ENCODE assay signal across 8 cellular contexts in the genomic region with DNA sequence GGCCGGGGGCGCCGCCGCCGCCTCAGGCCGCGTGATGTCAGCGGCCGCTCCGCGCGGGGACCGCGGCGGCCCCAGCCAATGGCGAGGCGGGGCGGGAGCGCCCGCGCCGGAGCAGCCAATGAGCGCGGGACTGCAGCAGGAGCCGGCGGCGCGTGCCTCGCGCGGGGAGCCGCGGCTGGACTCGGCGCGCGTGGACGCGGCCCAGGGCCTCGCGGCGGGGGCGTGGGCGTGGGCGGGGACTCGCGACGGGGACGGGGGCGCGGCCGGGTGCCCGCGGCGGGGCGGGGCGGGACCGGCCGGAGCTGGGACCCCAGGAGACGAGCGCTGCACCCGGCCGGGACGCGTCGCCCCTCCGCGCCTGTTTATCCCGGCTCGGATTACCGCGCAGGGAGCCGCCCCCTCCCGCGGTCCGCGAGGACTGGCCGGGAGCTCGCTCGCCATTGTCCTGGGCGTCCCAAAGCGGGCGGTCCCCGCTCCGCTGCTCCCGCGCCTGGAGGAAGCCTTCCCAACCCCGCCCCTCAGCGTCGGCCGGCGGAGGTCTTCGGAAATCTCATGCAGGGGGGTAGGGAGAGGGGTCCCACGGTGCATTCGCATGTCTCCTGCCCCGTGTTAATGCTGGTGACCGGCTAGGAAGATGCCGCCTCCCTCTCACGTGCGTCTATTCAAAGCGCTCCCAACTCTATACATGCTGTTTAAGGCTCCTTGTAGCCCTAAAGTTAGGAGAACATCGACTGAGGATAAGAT. TPM values are rescaled to one million over a fixed set of nuclear protein-coding genes. Genes with fewer than 3 reads are reported as not detected.
DNase-seq lines count a peak whose midpoint lies in the region; TF ChIP-seq lines count a peak whose summit lies in the region.

A gene (minus strand): TSS at position 33 of the 744 bp plus-strand sequence. CDS start 253 bp downstream, outside the sequence.

- TF ChIP-seq RAD21 in liver (IDR thresholded peaks at IDR 0.05), result no peak

- H3K9me3 ChIP-seq in liver (ENCODE audit: control insufficient read depth in 4 of 4, low read length in 3 of 4), result no peaks in the 10 kb centered on the region

- peak; percentile 100 for DNase-seq in D341Med (ENCODE audit: low spot score)
- DNase-seq in H4 (ENCODE audit: low spot score), result peak; percentile 51
- peak; percentile 69 for DNase-seq in NCI-H146 (lab: John Stamatoyannopoulos, UW)
- peak; percentile 94 for DNase-seq in activated CD4-positive, alpha-beta T cell treated with anti-CD3 and anti-CD28 coated beads, Interleukin-2, amount 10 ng/mL, durations not matched to agents 24 days and 14 days
- peak; percentile 51 to 90 (median 70) for DNase-seq in dorsolateral prefrontal cortex
- peak; percentile 64 to 65 for DNase-seq in stimulated activated CD4-positive, alpha-beta T cell treated with anti-CD3 and anti-CD28 coated beads, Interleukin-4, amount 100 ng/mL, for 4 hours
- no peak for DNase-seq in DMS153 (lab: John Stamatoyannopoulos, UW)

- H3K27ac ChIP-seq in dorsolateral prefrontal cortex, result peak within 1 kb of the TSS in 54 of 59 donors; percentile 2 to 89 (median 70)
- no peak within 1 kb of the TSS for H3K27ac ChIP-seq in liver (ENCODE audit: low read depth in 1 of 2, low read length in 2 of 2)

- no peaks in the 10 kb centered on the region for H3K36me3 ChIP-seq in liver (ENCODE audit: control insufficient read depth in 4 of 4, insufficient read depth in 3 of 4, low read depth in 1 of 4, low read length in 3 of 4)

- H3K27me3 Mint-ChIP-seq in activated CD4-positive, alpha-beta T cell treated with anti-CD3 and anti-CD28 coated beads, Interleukin-2, amount 10 ng/mL, durations not matched to agents 24 days and 14 days, result no peaks in the 10 kb centered on the region

- 1% methylated on average over 102 of the region's 102 CpGs for WGBS in liver

- peaks cover 57% of the 10 kb centered on the region for H3K4me1 Mint-ChIP-seq in activated CD4-positive, alpha-beta T cell treated with anti-CD3 and anti-CD28 coated beads, Interleukin-2, amount 10 ng/mL, durations not matched to agents 24 days and 14 days

- peaks cover 3% of the 10 kb centered on the region for H3K9me3 Mint-ChIP-seq in activated CD4-positive, alpha-beta T cell treated with anti-CD3 and anti-CD28 coated beads, Interleukin-2, amount 10 ng/mL, durations not matched to agents 24 days and 14 days

- peak within 1 kb of the TSS; percentile 19 to 44 for H3K9ac ChIP-seq in liver (ENCODE audit: low read depth in 1 of 2, low read length in 2 of 2)

- H3K27me3 ChIP-seq in dorsolateral prefrontal cortex (no peaks in the 10 kb centered on the region), liver (ENCODE audit: control insufficient read depth in 4 of 4, insufficient read depth in 4 of 4, low read length in 3 of 4) (no peaks in the 10 kb centered on the region)

- H3K4me3 Mint-ChIP-seq in activated CD4-positive, alpha-beta T cell treated with anti-CD3 and anti-CD28 coated beads, Interleukin-2, amount 10 ng/mL, durations not matched to agents 24 days and 14 days, result peak within 1 kb of the TSS; percentile 94

- H3K4me3 ChIP-seq in dorsolateral prefrontal cortex (peak within 1 kb of the TSS; percentile 69 to 94 (median 84)), liver (ENCODE audit: low read depth in 1 of 3, low read length in 3 of 3) (peak within 1 kb of the TSS in 2 of 3 donors; percentile 65 to 66)

- TF ChIP-seq CTCF in dorsolateral prefrontal cortex (IDR thresholded peaks at IDR 0.05 in 54 of 56, conservative IDR thresholded peaks at IDR 0.05 in 2 of 56; ENCODE audit: low read depth in 1 of 56, partially characterized antibody in 56 of 56), result no peak
- no peak for TF ChIP-seq CTCF in liver (IDR thresholded peaks at IDR 0.05; ENCODE audit: low read depth, low read length, missing input control)

- intact Hi-C loops in activated CD4-positive, alpha-beta T cell treated with anti-CD3 and anti-CD28 coated beads, Interleukin-2, amount 10 ng/mL, durations not matched to agents 24 days and 14 days (cut with micrococcal nuclease), result loop anchor here (1.0 kb wide), 1 partner anchor 24 kb away; no protein-coding TSS in a partner anchor
- intact Hi-C loops in dorsolateral prefrontal cortex (cut with DNase I), result loop anchor here (1.0 to 2.0 kb wide), 2 partner anchors 24 to 25 kb away; a partner anchor contains a TSS

- H3K27ac Mint-ChIP-seq in activated CD4-positive, alpha-beta T cell treated with anti-CD3 and anti-CD28 coated beads, Interleukin-2, amount 10 ng/mL, durations not matched to agents 24 days and 14 days, result peak within 1 kb of the TSS; percentile 90

- H3K4me1 ChIP-seq in liver (ENCODE audit: control insufficient read depth in 4 of 4, insufficient read depth in 4 of 4, low read length in 3 of 4), result peaks cover 6 to 12% (median 7%) of the 10 kb centered on the region in 4 donors

- H3K36me3 Mint-ChIP-seq in activated CD4-positive, alpha-beta T cell treated with anti-CD3 and anti-CD28 coated beads, Interleukin-2, amount 10 ng/mL, durations not matched to agents 24 days and 14 days (ENCODE audit: low read depth), result peaks cover 23% of the 10 kb centered on the region

TF ChIP-seq in liver, 16 proteins besides CTCF, POLR2A, EP300 and RAD21:
- TF ChIP-seq RXRA (IDR thresholded peaks at IDR 0.05), result no peak
- TF ChIP-seq, protein P1, sequence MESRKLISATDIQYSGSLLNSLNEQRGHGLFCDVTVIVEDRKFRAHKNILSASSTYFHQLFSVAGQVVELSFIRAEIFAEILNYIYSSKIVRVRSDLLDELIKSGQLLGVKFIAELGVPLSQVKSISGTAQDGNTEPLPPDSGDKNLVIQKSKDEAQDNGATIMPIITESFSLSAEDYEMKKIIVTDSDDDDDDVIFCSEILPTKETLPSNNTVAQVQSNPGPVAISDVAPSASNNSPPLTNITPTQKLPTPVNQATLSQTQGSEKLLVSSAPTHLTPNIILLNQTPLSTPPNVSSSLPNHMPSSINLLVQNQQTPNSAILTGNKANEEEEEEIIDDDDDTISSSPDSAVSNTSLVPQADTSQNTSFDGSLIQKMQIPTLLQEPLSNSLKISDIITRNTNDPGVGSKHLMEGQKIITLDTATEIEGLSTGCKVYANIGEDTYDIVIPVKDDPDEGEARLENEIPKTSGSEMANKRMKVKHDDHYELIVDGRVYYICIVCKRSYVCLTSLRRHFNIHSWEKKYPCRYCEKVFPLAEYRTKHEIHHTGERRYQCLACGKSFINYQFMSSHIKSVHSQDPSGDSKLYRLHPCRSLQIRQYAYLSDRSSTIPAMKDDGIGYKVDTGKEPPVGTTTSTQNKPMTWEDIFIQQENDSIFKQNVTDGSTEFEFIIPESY (IDR thresholded peaks at IDR 0.05), result no peak
- TF ChIP-seq NR2F2 (IDR thresholded peaks at IDR 0.05), result no peak
- TF ChIP-seq GABPA (IDR thresholded peaks at IDR 0.05 in 1 of 2, conservative IDR thresholded peaks at IDR 0.05 in 1 of 2), result no peak
- no peak for TF ChIP-seq TAF1 (conservative IDR thresholded peaks at IDR 0.05)
- no peak for TF ChIP-seq YY1 (IDR thresholded peaks at IDR 0.05)
- no peak for TF ChIP-seq SP1 (IDR thresholded peaks at IDR 0.05)
- TF ChIP-seq, protein P2, sequence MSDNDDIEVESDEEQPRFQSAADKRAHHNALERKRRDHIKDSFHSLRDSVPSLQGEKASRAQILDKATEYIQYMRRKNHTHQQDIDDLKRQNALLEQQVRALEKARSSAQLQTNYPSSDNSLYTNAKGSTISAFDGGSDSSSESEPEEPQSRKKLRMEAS (IDR thresholded peaks at IDR 0.05), result no peak
- TF ChIP-seq, protein P3, sequence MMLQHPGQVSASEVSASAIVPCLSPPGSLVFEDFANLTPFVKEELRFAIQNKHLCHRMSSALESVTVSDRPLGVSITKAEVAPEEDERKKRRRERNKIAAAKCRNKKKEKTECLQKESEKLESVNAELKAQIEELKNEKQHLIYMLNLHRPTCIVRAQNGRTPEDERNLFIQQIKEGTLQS (IDR thresholded peaks at IDR 0.05), result no peak
- TF ChIP-seq, protein P4, sequence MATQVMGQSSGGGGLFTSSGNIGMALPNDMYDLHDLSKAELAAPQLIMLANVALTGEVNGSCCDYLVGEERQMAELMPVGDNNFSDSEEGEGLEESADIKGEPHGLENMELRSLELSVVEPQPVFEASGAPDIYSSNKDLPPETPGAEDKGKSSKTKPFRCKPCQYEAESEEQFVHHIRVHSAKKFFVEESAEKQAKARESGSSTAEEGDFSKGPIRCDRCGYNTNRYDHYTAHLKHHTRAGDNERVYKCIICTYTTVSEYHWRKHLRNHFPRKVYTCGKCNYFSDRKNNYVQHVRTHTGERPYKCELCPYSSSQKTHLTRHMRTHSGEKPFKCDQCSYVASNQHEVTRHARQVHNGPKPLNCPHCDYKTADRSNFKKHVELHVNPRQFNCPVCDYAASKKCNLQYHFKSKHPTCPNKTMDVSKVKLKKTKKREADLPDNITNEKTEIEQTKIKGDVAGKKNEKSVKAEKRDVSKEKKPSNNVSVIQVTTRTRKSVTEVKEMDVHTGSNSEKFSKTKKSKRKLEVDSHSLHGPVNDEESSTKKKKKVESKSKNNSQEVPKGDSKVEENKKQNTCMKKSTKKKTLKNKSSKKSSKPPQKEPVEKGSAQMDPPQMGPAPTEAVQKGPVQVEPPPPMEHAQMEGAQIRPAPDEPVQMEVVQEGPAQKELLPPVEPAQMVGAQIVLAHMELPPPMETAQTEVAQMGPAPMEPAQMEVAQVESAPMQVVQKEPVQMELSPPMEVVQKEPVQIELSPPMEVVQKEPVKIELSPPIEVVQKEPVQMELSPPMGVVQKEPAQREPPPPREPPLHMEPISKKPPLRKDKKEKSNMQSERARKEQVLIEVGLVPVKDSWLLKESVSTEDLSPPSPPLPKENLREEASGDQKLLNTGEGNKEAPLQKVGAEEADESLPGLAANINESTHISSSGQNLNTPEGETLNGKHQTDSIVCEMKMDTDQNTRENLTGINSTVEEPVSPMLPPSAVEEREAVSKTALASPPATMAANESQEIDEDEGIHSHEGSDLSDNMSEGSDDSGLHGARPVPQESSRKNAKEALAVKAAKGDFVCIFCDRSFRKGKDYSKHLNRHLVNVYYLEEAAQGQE (IDR thresholded peaks at IDR 0.05), result no peak
- TF ChIP-seq FOXA2 (IDR thresholded peaks at IDR 0.05), result no peak

RNA-seq across cellular contexts. Expression of the gene that starts here (rescaled TPM):
- total RNA-seq in H4 (2014; rRNA removed; shearing (Covaris generic)), result 6.8 and 7.8 TPM in 2 replicates
- 35.0 and 42.4 TPM in 2 replicates for total RNA-seq in activated CD4-positive, alpha-beta T cell treated with anti-CD3 and anti-CD28 coated beads, Interleukin-2, amount 10 ng/mL, durations not matched to agents 24 days and 14 days
- total RNA-seq in dorsolateral prefrontal cortex (100 to 1,000 TPM in 116 of 120 experiments, 10 to 100 TPM in 4; 66.1 to 191 (median 137) TPM), liver (1 to 10 TPM in 1 of 2 donors, under 1 TPM in 1; 0.42 to 2.9 TPM)
- polyA plus RNA-seq in liver, result under 1 TPM; 0.50 to 0.82 TPM

Comparison
In these comparisons a context has a peak if more than half of its experiments do, and no peak if none do; other contexts are left out.
1. H3K27ac ChIP-seq: peak in dorsolateral prefrontal cortex (54 of 59); none in liver (0 of 2).